1 cellular context compared by ENCODE assay signal in genomic region chr12:6787309-6787708, GRCh38.
TF ChIP-seq lines count a peak whose summit lies in the region.

No MANE protein-coding gene starts in this region.

TF ChIP-seq in GM23338, 12 proteins besides CTCF, POLR2A, EP300 and RAD21:
- TF ChIP-seq NANOG (IDR thresholded peaks at IDR 0.05; ENCODE audit: borderline replicate concordance) (no peak), EZH2 (IDR thresholded peaks at IDR 0.05; ENCODE audit: low read depth, unreplicated experiment) (no peak), ZNF462 (CRISPR knock-in tag; IDR thresholded peaks at IDR 0.05) (no peak), ETS1 (IDR thresholded peaks at IDR 0.05) (no peak), JUNB (IDR thresholded peaks at IDR 0.05; ENCODE audit: unreplicated experiment) (no peak), REST (IDR thresholded peaks at IDR 0.05; ENCODE audit: unreplicated experiment) (no peak), EZH2phosphoT487 (IDR thresholded peaks at IDR 0.05; ENCODE audit: unreplicated experiment) (no peak), ZNF114 (CRISPR knock-in tag; IDR thresholded peaks at IDR 0.05) (no peak), STAT1 (IDR thresholded peaks at IDR 0.05; ENCODE audit: unreplicated experiment) (no peak), CREB1 (CRISPR knock-in tag; IDR thresholded peaks at IDR 0.05; ENCODE audit: low read depth) (no peak), ZNF331 (CRISPR knock-in tag; IDR thresholded peaks at IDR 0.05; ENCODE audit: low read depth) (no peak), POLR2AphosphoS5 (IDR thresholded peaks at IDR 0.05; ENCODE audit: low read depth) (no peak)
